ENCODE assay signal across 1 cellular context in the genomic region with DNA sequence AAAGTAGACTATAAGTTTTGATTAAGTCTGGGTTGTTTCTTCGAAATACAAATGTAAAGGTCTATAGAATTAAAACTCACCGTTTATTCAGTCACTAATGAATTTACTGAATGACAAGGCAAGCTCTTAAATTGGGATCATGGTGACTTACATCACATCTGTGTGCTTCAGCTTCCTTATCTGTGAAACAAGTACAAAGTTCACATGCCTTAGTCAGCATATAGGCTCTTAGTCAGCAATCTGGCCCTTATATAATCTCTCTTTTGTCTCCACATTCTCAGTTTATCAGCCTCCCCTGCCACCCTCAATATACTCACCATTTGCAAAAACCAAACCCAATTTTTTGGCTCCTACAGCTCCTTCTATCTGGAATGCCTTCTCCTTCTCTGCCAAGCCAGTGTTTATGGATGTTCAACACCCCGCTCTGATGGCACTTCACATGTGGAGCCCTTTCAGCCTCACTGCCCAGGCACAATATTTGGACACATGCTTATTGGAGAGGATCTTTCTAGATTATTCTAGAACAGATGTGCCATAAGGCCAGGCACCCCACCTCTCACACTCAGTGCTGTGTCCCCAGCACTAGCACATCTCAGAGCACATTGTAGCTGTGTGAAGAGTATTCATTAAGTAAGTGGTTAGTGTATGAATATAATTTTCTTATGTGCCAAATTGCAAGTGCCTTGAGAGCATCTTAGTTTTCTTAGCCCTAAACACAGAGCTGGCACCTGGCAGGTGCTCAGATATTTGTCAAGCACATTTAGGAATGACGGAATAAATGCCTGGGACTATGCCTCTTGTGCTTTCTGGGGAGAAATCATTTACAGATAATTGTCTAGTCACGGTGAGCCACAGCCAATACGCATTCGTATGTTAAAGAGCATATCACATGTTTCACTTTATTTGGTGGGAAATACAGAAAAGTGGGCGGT.
TF ChIP-seq lines count a peak whose summit lies in the region.

No MANE protein-coding gene starts in this region.

TF ChIP-seq in HepG2, 621 proteins besides CTCF, POLR2A, EP300 and RAD21 (continued from another document and continues in another):
- TF ChIP-seq YEATS2 (CRISPR knock-in tag; IDR thresholded peaks at IDR 0.05; ENCODE audit: borderline replicate concordance) (no peak), GZF1 (CRISPR knock-in tag; IDR thresholded peaks at IDR 0.05) (no peak), PLSCR1 (CRISPR knock-in tag; IDR thresholded peaks at IDR 0.05; ENCODE audit: borderline replicate concordance) (no peak), FOXK2 (IDR thresholded peaks at IDR 0.05) (peak; percentile 21; the same call in 1 of the 2 replicates), ZBTB1 (CRISPR knock-in tag; IDR thresholded peaks at IDR 0.05; ENCODE audit: borderline replicate concordance) (no peak), ZNF496 (CRISPR knock-in tag; IDR thresholded peaks at IDR 0.05; ENCODE audit: insufficient replicate concordance) (no peak), HNRNPK (IDR thresholded peaks at IDR 0.05; ENCODE audit: low read depth, low read length, poor library complexity, severe bottlenecking) (no peak), CHD4 (IDR thresholded peaks at IDR 0.05; ENCODE audit: borderline replicate concordance, low read length) (peak; percentile 88; the same call in 1 of the 2 replicates), THAP9 (CRISPR knock-in tag; IDR thresholded peaks at IDR 0.05; ENCODE audit: borderline replicate concordance) (no peak), TAF1 (CRISPR knock-in tag; IDR thresholded peaks at IDR 0.05) (no peak), SMAD3 (CRISPR knock-in tag; IDR thresholded peaks at IDR 0.05) (peak; percentile 66; the same call in 1 of the 2 replicates), ZNF3 (CRISPR knock-in tag; IDR thresholded peaks at IDR 0.05) (no peak), POGZ (CRISPR knock-in tag; IDR thresholded peaks at IDR 0.05) (peak; percentile 66; the same call in 1 of the 2 replicates), CCAR2 (optimal IDR thresholded peaks at IDR 0.05; ENCODE audit: low read depth, low read length) (no peak), ZNF557 (CRISPR knock-in tag; IDR thresholded peaks at IDR 0.05) (no peak), ZNF746 (CRISPR knock-in tag; IDR thresholded peaks at IDR 0.05) (no peak), GFI1 (CRISPR knock-in tag; IDR thresholded peaks at IDR 0.05; ENCODE audit: borderline replicate concordance) (peak; percentile 67; the same call in 1 of the 2 replicates), ZNF781 (CRISPR knock-in tag; IDR thresholded peaks at IDR 0.05; ENCODE audit: borderline replicate concordance, not compliant biosample characterization) (peak; percentile 71), MLX (CRISPR knock-in tag; IDR thresholded peaks at IDR 0.05) (peak; percentile 64; the same call in 1 of the 2 replicates), ARNT2 (CRISPR knock-in tag; IDR thresholded peaks at IDR 0.05; ENCODE audit: low read depth) (no peak), ZNF674 (CRISPR knock-in tag; IDR thresholded peaks at IDR 0.05; ENCODE audit: low read depth) (no peak), ZNF10 (CRISPR knock-in tag; IDR thresholded peaks at IDR 0.05; ENCODE audit: borderline replicate concordance, low read depth) (no peak), ZNF841 (CRISPR knock-in tag; IDR thresholded peaks at IDR 0.05; ENCODE audit: borderline replicate concordance) (no peak), NR2F6 (IDR thresholded peaks at IDR 0.05) (peak; percentile 51; the same call in 1 of the 2 replicates), NR2F6 (CRISPR knock-in tag; IDR thresholded peaks at IDR 0.05) (peak; percentile 68; the same call in 1 of the 2 replicates), KAT2B (IDR thresholded peaks at IDR 0.05; ENCODE audit: borderline replicate concordance, low read depth, low read length) (no peak), ZNF83 (CRISPR knock-in tag; IDR thresholded peaks at IDR 0.05; ENCODE audit: borderline replicate concordance) (no peak), ZNF879 (CRISPR knock-in tag; IDR thresholded peaks at IDR 0.05) (no peak), ZNF766 (CRISPR knock-in tag; IDR thresholded peaks at IDR 0.05; ENCODE audit: borderline replicate concordance) (no peak), HDAC2 (CRISPR knock-in tag; IDR thresholded peaks at IDR 0.05) (peak; percentile 91), PRPF4 (IDR thresholded peaks at IDR 0.05; ENCODE audit: low read depth, low read length, poor library complexity, severe bottlenecking) (no peak), NCOA1 (CRISPR knock-in tag; IDR thresholded peaks at IDR 0.05) (no peak), TOPORS (CRISPR knock-in tag; IDR thresholded peaks at IDR 0.05) (no peak), NFIB (CRISPR knock-in tag; IDR thresholded peaks at IDR 0.05; ENCODE audit: borderline replicate concordance) (no peak), CREM (IDR thresholded peaks at IDR 0.05) (peak; percentile 63; the same call in 1 of the 2 replicates), CREM (CRISPR knock-in tag; IDR thresholded peaks at IDR 0.05) (no peak), SMARCE1 (IDR thresholded peaks at IDR 0.05; ENCODE audit: borderline replicate concordance) (no peak), RBM39 (IDR thresholded peaks at IDR 0.05; ENCODE audit: low read depth, low read length, poor library complexity, severe bottlenecking) (no peak), SNRNP70 (IDR thresholded peaks at IDR 0.05; ENCODE audit: low read depth, low read length) (no peak), DMAP1 (CRISPR knock-in tag; IDR thresholded peaks at IDR 0.05) (peak; percentile 63; the same call in 1 of the 2 replicates), ZNF382 (CRISPR knock-in tag; IDR thresholded peaks at IDR 0.05; ENCODE audit: borderline replicate concordance) (no peak), ZBTB46 (CRISPR knock-in tag; IDR thresholded peaks at IDR 0.05; ENCODE audit: borderline replicate concordance) (no peak), IRX3 (CRISPR knock-in tag; IDR thresholded peaks at IDR 0.05; ENCODE audit: borderline replicate concordance, low read depth) (no peak), CENPT (CRISPR knock-in tag; IDR thresholded peaks at IDR 0.05; ENCODE audit: low read depth) (no peak), HINFP (CRISPR knock-in tag; IDR thresholded peaks at IDR 0.05; ENCODE audit: low read depth) (no peak), ZNF484 (CRISPR knock-in tag; IDR thresholded peaks at IDR 0.05; ENCODE audit: borderline replicate concordance, low read depth) (no peak)
- TF ChIP-seq, protein P1, sequence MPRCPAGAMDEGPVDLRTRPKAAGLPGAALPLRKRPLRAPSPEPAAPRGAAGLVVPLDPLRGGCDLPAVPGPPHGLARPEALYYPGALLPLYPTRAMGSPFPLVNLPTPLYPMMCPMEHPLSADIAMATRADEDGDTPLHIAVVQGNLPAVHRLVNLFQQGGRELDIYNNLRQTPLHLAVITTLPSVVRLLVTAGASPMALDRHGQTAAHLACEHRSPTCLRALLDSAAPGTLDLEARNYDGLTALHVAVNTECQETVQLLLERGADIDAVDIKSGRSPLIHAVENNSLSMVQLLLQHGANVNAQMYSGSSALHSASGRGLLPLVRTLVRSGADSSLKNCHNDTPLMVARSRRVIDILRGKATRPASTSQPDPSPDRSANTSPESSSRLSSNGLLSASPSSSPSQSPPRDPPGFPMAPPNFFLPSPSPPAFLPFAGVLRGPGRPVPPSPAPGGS (CRISPR knock-in tag; IDR thresholded peaks at IDR 0.05) = no peak
